In genomic region chr4:5998333-5998936, GRCh38 we compare ENCODE assay signal across 8 cellular contexts. TPM values are rescaled to one million over a fixed set of nuclear protein-coding genes. Genes with fewer than 3 reads are reported as not detected.
DNase-seq lines count a peak whose midpoint lies in the region; ATAC-seq and TF ChIP-seq lines count a peak whose summit lies in the region.

No MANE protein-coding gene starts in this region.

- H3K9me3 ChIP-seq in lung (ENCODE audit: control insufficient read depth in 2 of 2, insufficient read depth in 1 of 2, low read length in 1 of 2), result no peaks in the 10 kb centered on the region

- peak; percentile 50 for DNase-seq in activated naive CD4-positive, alpha-beta T cell treated with Interleukin-2 at 50 U/mL for 16 hours
- DNase-seq in activated naive CD4-positive, alpha-beta T cell (lab: John Stamatoyannopoulos, UW), result no peak
- DNase-seq in NCI-H2081 (lab: John Stamatoyannopoulos, UW) (peak; percentile 65 to 72), dermis microvascular lymphatic vessel endothelial cell (ENCODE audit: low read depth in 2 of 2) (peak; percentile 51 to 70), lung (ENCODE audit: low spot score) (peak; percentile 43)
- peak; percentile 50 for DNase-seq in activated CD4-positive, CD25-positive, alpha-beta regulatory T cell treated with anti-CD3 and anti-CD28 coated beads, Interleukin-2, amount 50 U/mL, for 72 hours
- DNase-seq in stimulated activated CD8-positive, alpha-beta memory T cell treated with anti-CD3 and anti-CD28 coated beads, Interleukin-15, amount 100 ng/mL, for 24 hours (ENCODE audit: low read depth), result peak; percentile 17

- no peak overlapping the region for H3K4me3 ChIP-seq in lung

- H3K27ac ChIP-seq in lung (ENCODE audit: low read depth in 1 of 2, low read length in 1 of 2), result no peak overlapping the region

- H3K4me1 ChIP-seq in lung (ENCODE audit: control insufficient read depth in 2 of 2, insufficient read depth in 2 of 2, low read length in 2 of 2), result no peaks in the 10 kb centered on the region

- no peaks in the 10 kb centered on the region for H3K27me3 ChIP-seq in lung (ENCODE audit: control insufficient read depth, insufficient read depth)

- peak; percentile 77 for ATAC-seq in HG02852 (IDR thresholded peaks at IDR 0.05; ENCODE audit: unreplicated experiment)
- peak; percentile 77 for ATAC-seq in lung (ENCODE audit: insufficient read depth, low FRiP score)

- peak; percentile 87 for TF ChIP-seq CTCF in lung (IDR thresholded peaks at IDR 0.05; ENCODE audit: control extremely low read depth, extremely low read depth)

- WGBS in lung, 2 donors, result 4 to 6% methylated on average over 9 of the region's 9 CpGs

- no peaks in the 10 kb centered on the region for H3K36me3 ChIP-seq in lung (ENCODE audit: control insufficient read depth in 2 of 2, insufficient read depth in 2 of 2, low read length in 2 of 2)

RNA-seq across cellular contexts. Expression of gene C4orf50, which starts 19.8 kb away (rescaled TPM):
- total RNA-seq in dermis microvascular lymphatic vessel endothelial cell, result under 0.01 TPM in 2 replicates
- under 1 TPM; 0.03 TPM for total RNA-seq in lung
- polyA plus RNA-seq in lung, result under 1 TPM; 0.02 to 0.04 TPM

Comparison
In these comparisons a context has a peak if more than half of its experiments do, and no peak if none do; other contexts are left out.
1. DNase-seq: peak in activated naive CD4-positive, alpha-beta T cell treated with Interleukin-2 at 50 U/mL for 16 hours (single experiment), NCI-H2081 (2 of 2), activated CD4-positive, CD25-positive, alpha-beta regulatory T cell treated with anti-CD3 and anti-CD28 coated beads, Interleukin-2, amount 50 U/mL, for 72 hours (single experiment), dermis microvascular lymphatic vessel endothelial cell (2 of 2), lung (single experiment) and stimulated activated CD8-positive, alpha-beta memory T cell treated with anti-CD3 and anti-CD28 coated beads, Interleukin-15, amount 100 ng/mL, for 24 hours (single experiment); none in activated naive CD4-positive, alpha-beta T cell (0 of 4).